24 cellular contexts compared by ENCODE assay signal in genomic region chr18:8629602-8630001, GRCh38.
"Had no signal": no experiment of that assay in that cellular context is flagged by ENCODE, and none has a peak within 500 bp of the region (broad histone marks: within the 10 kb centered on the region; RNA-seq: fewer than 3 reads in every experiment).

No MANE protein-coding gene starts in this region.

- H3K36me3 Mint-ChIP-seq: natural killer cell had no signal

- DNase-seq: effector CD8-positive, alpha-beta T cell; endodermal cell; foreskin fibroblast; glutamatergic neuron; heart right ventricle; hippocampal formation; left ventricle myocardium superior; lower lobe of right lung; natural killer cell; occipital lobe; ovary; posterior cingulate gyrus; stimulated activated CD4-positive, alpha-beta T cell treated with anti-CD3 and anti-CD28 coated beads, Interleukin-12 subunit alpha, Interleukin-12 subunit beta, amount 100 ng/mL, for 4 hours; stimulated activated CD4-positive, alpha-beta T cell treated with anti-CD3 and anti-CD28 coated beads, Interleukin-1b, Interleukin-23, amount 100 ng/mL, for 48 hours; stimulated activated CD4-positive, alpha-beta T cell treated with anti-CD3 and anti-CD28 coated beads, Interleukin-4, amount 100 ng/mL, for 1 hour; stimulated activated CD8-positive, alpha-beta memory T cell treated with anti-CD3 and anti-CD28 coated beads, Interleukin-4, amount 100 ng/mL, for 48 hours; stimulated activated naive CD4-positive, alpha-beta T cell; stimulated activated naive CD8-positive, alpha-beta T cell treated with anti-CD3 and anti-CD28 coated beads, Interleukin-15, amount 100 ng/mL, for 72 hours; transverse colon; upper lobe of right lung; uterus had no signal

- H3K27me3 Mint-ChIP-seq: stimulated activated naive CD8-positive, alpha-beta T cell treated with anti-CD3 and anti-CD28 coated beads, Interleukin-15, amount 100 ng/mL, for 72 hours had no signal

- H3K9me3 Mint-ChIP-seq: endodermal cell; natural killer cell; stimulated activated naive CD8-positive, alpha-beta T cell treated with anti-CD3 and anti-CD28 coated beads, Interleukin-15, amount 100 ng/mL, for 72 hours had no signal

- H3K36me3 ChIP-seq: ovary, uterus had no signal

- H3K9me3 ChIP-seq: heart right ventricle, lower lobe of right lung, ovary, suprapubic skin, transverse colon, upper lobe of right lung, uterus had no signal

- H3K4me3 Mint-ChIP-seq: endodermal cell; natural killer cell; stimulated activated naive CD8-positive, alpha-beta T cell treated with anti-CD3 and anti-CD28 coated beads, Interleukin-15, amount 100 ng/mL, for 72 hours had no signal

- H3K4me3 ChIP-seq: heart right ventricle, lower lobe of right lung, ovary, smooth muscle cell, suprapubic skin, transverse colon, upper lobe of right lung, uterus had no signal

- H3K27ac ChIP-seq: epithelial cell of prostate, heart right ventricle, lower lobe of right lung, ovary, suprapubic skin, transverse colon, upper lobe of right lung, uterus had no signal

- H3K27ac Mint-ChIP-seq: stimulated activated naive CD8-positive, alpha-beta T cell treated with anti-CD3 and anti-CD28 coated beads, Interleukin-15, amount 100 ng/mL, for 72 hours had no signal

- H3K27me3 ChIP-seq: heart right ventricle, ovary, suprapubic skin, transverse colon, upper lobe of right lung, uterus had no signal

- H3K4me1 ChIP-seq: transverse colon, upper lobe of right lung had no signal
